In the genomic region with DNA sequence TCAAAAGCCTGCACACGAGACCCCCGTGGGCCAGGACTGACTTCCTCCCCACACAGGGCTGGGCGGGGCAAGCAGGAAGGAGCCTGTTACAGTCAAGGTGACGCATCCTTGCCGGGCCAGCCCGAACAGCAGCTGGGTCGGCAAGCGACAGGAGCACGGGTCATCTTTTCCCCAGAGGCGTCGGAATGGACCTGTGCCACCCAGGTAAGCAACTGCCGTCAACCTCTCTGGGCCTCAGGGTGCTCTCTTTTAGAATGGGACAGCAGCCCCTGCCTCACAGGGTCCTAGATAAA, we compare ENCODE assay signal across 8 cellular contexts. TPM values are rescaled to one million over a fixed set of nuclear protein-coding genes. Genes with fewer than 3 reads are reported as not detected.
DNase-seq lines count a peak whose midpoint lies in the region; ATAC-seq lines count a peak whose summit lies in the region.

A gene with protein sequence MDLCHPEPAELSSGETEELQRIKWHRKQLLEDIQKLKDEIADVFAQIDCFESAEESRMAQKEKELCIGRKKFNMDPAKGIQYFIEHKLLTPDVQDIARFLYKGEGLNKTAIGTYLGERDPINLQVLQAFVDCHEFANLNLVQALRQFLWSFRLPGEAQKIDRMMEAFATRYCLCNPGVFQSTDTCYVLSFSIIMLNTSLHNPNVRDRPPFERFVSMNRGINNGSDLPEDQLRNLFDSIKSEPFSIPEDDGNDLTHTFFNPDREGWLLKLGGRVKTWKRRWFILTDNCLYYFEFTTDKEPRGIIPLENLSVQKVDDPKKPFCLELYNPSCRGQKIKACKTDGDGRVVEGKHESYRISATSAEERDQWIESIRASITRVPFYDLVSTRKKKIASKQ (plus strand): TSS at position 124 of the 293 bp plus-strand sequence. CDS start 62 bp downstream, at position 186.

- no peaks in the 10 kb centered on the region for H3K36me3 ChIP-seq in mucosa of stomach (ENCODE audit: control insufficient read depth, insufficient read depth, low read length)
- H3K36me3 ChIP-seq in subcutaneous abdominal adipose tissue (ENCODE audit: control insufficient read depth in 5 of 5, insufficient read depth in 5 of 5, low read length in 5 of 5), result peaks cover 0 to 3% (median 0%) of the 10 kb centered on the region in 5 donors

- peak within 1 kb of the TSS; percentile 99 for H3K27ac Mint-ChIP-seq in activated naive CD8-positive, alpha-beta T cell treated with anti-CD3 and anti-CD28 coated beads, Interleukin-2, amount 10 ng/mL, durations not matched to agents 7 days and 5 days

- peak within 1 kb of the TSS; percentile 47 for H3K9ac ChIP-seq in mucosa of stomach (ENCODE audit: low read length)
- H3K9ac ChIP-seq in subcutaneous abdominal adipose tissue (ENCODE audit: low read length in 5 of 5), result peak within 1 kb of the TSS in 3 of 5 donors; percentile 63 to 75 (median 72)

- ATAC-seq in GM19452 (IDR thresholded peaks at IDR 0.05; ENCODE audit: unreplicated experiment), result peak; percentile 57
- ATAC-seq in activated naive CD8-positive, alpha-beta T cell treated with anti-CD3 and anti-CD28 coated beads, Interleukin-2, amount 10 ng/mL, durations not matched to agents 7 days and 5 days (ENCODE audit: low read depth), result peak; percentile 87
- no peak for ATAC-seq in GM21619 (IDR thresholded peaks at IDR 0.05; ENCODE audit: unreplicated experiment)
- no peak for ATAC-seq in HG03571 (IDR thresholded peaks at IDR 0.05; ENCODE audit: unreplicated experiment)
- no peak for ATAC-seq in HG03460 (IDR thresholded peaks at IDR 0.05; ENCODE audit: unreplicated experiment)

- no peaks in the 10 kb centered on the region for H3K27me3 Mint-ChIP-seq in activated naive CD8-positive, alpha-beta T cell treated with anti-CD3 and anti-CD28 coated beads, Interleukin-2, amount 10 ng/mL, durations not matched to agents 7 days and 5 days

- H3K4me3 Mint-ChIP-seq in activated naive CD8-positive, alpha-beta T cell treated with anti-CD3 and anti-CD28 coated beads, Interleukin-2, amount 10 ng/mL, durations not matched to agents 7 days and 5 days, result peak within 1 kb of the TSS; percentile 89

- peak within 1 kb of the TSS; percentile 35 for H3K27ac ChIP-seq in subcutaneous abdominal adipose tissue (ENCODE audit: low read depth, low read length)

- H3K4me3 ChIP-seq in mucosa of stomach (ENCODE audit: low read length), result no peak within 1 kb of the TSS
- peak within 1 kb of the TSS; percentile 28 to 72 (median 66) for H3K4me3 ChIP-seq in subcutaneous abdominal adipose tissue (ENCODE audit: low read depth in 1 of 5, low read length in 5 of 5)

- peaks cover 23% of the 10 kb centered on the region for H3K27me3 ChIP-seq in mucosa of stomach (ENCODE audit: control insufficient read depth, insufficient read depth, low read length)
- H3K27me3 ChIP-seq in subcutaneous abdominal adipose tissue (ENCODE audit: control insufficient read depth in 5 of 5, insufficient read depth in 4 of 5, low read length in 5 of 5), result peaks cover 9 to 54% (median 31%) of the 10 kb centered on the region in 5 donors

- DNase-seq in T-helper 1 cell, result peak; percentile 51 to 82 (median 61)
- DNase-seq in activated naive CD8-positive, alpha-beta T cell treated with anti-CD3 and anti-CD28 coated beads, Interleukin-2, amount 10 ng/mL, durations not matched to agents 7 days and 5 days, result peak; percentile 79

- peaks cover 28% of the 10 kb centered on the region for H3K36me3 Mint-ChIP-seq in activated naive CD8-positive, alpha-beta T cell treated with anti-CD3 and anti-CD28 coated beads, Interleukin-2, amount 10 ng/mL, durations not matched to agents 7 days and 5 days

- H3K4me1 ChIP-seq in mucosa of stomach (ENCODE audit: control insufficient read depth, insufficient read depth, low read length) (no peaks in the 10 kb centered on the region), subcutaneous abdominal adipose tissue (ENCODE audit: control insufficient read depth in 5 of 5, insufficient read depth in 5 of 5, low read length in 5 of 5) (peaks cover 0 to 45% (median 7%) of the 10 kb centered on the region in 5 donors)

- H3K4me1 Mint-ChIP-seq in activated naive CD8-positive, alpha-beta T cell treated with anti-CD3 and anti-CD28 coated beads, Interleukin-2, amount 10 ng/mL, durations not matched to agents 7 days and 5 days, result peaks cover 50% of the 10 kb centered on the region

- POLR2A ChIA-PET in activated naive CD8-positive, alpha-beta T cell treated with anti-CD3 and anti-CD28 coated beads, Interleukin-2, amount 10 ng/mL, durations not matched to agents 7 days and 5 days (lab: Charles Lee), result interaction anchor here (1.1 to 4.7 kb wide), 7 partner anchors 18 to 54 kb away, joined by 3 to 51 read pairs (median 4); a partner anchor contains a TSS

- H3K9me3 ChIP-seq in mucosa of stomach (ENCODE audit: control insufficient read depth, low read length) (no peaks in the 10 kb centered on the region), subcutaneous abdominal adipose tissue (ENCODE audit: control insufficient read depth in 5 of 5, low read length in 5 of 5) (peaks cover 0 to 4% (median 2%) of the 10 kb centered on the region in 5 donors)

- no peaks in the 10 kb centered on the region for H3K9me3 Mint-ChIP-seq in activated naive CD8-positive, alpha-beta T cell treated with anti-CD3 and anti-CD28 coated beads, Interleukin-2, amount 10 ng/mL, durations not matched to agents 7 days and 5 days

RNA-seq across cellular contexts. Expression of the gene that starts here (rescaled TPM):
- total RNA-seq in activated naive CD8-positive, alpha-beta T cell treated with anti-CD3 and anti-CD28 coated beads, Interleukin-2, amount 10 ng/mL, durations not matched to agents 7 days and 5 days, result 100 to 1,000 TPM; 149 to 157 TPM

Comparison
In these comparisons a context has a peak if more than half of its experiments do, and no peak if none do; other contexts are left out.
1. ATAC-seq: peak in GM19452 (single experiment) and activated naive CD8-positive, alpha-beta T cell treated with anti-CD3 and anti-CD28 coated beads, Interleukin-2, amount 10 ng/mL, durations not matched to agents 7 days and 5 days (single experiment); none in GM21619 (single experiment), HG03571 (single experiment) and HG03460 (single experiment).